In genomic region chr1:16707130-16707893, GRCh38 we compare ENCODE assay signal across 8 cellular contexts. TPM values are rescaled to one million over a fixed set of nuclear protein-coding genes. Genes with fewer than 3 reads are reported as not detected.
DNase-seq lines count a peak whose midpoint lies in the region; ATAC-seq and TF ChIP-seq lines count a peak whose summit lies in the region.
"Not testable (repeated sequence)": the region's sequence is repeated elsewhere in the genome, so short reads cannot be mapped to it uniquely, and the experiment has no call there.

No MANE protein-coding gene starts in this region.

- not testable (repeated sequence) for H4K20me1 ChIP-seq in H9 (ENCODE audit: control insufficient read depth, insufficient read depth, insufficient read length)

- H3K4me3 ChIP-seq in NT2/D1 (ENCODE audit: insufficient read length, low read depth), result not testable (repeated sequence)
- H3K4me3 ChIP-seq in left ventricle myocardium inferior, result peak overlapping the region; percentile 23
- H3K4me3 ChIP-seq in prostate gland, result peak overlapping the region; percentile 18 to 24
- H3K4me3 ChIP-seq in vagina, result peak overlapping the region; percentile 16 to 37

- not testable (repeated sequence) for TF ChIP-seq CTCF in H9 (conservative IDR thresholded peaks at IDR 0.05); prostate gland (IDR thresholded peaks at IDR 0.05); vagina (IDR thresholded peaks at IDR 0.05)
- TF ChIP-seq CTCF in left ventricle myocardium inferior (IDR thresholded peaks at IDR 0.05; ENCODE audit: borderline replicate concordance), result peak; percentile 26

- not testable (repeated sequence) for H2BK5ac ChIP-seq in H9 (ENCODE audit: insufficient read length, low read length)

- not testable (repeated sequence) for H3K18ac ChIP-seq in H9 (ENCODE audit: insufficient read length, low read depth, low read length)

- not testable (repeated sequence) for H3K79me1 ChIP-seq in H9 (ENCODE audit: insufficient read depth, low read depth, low read length, poor library complexity, severe bottlenecking)

- not testable (repeated sequence) for H2AFZ ChIP-seq in H9 (ENCODE audit: low read length)

- not testable (repeated sequence) for H2AK5ac ChIP-seq in H9 (ENCODE audit: insufficient read length, low read length)

- not testable (repeated sequence) for H3K27ac ChIP-seq in H9 (ENCODE audit: insufficient read length, low read depth, low read length); left ventricle myocardium inferior (replicated peaks); prostate gland; vagina

- not testable (repeated sequence) for H3K4me2 ChIP-seq in H9 (ENCODE audit: insufficient read depth, insufficient read length, low read length)

- H3K23me2 ChIP-seq in H9 (ENCODE audit: insufficient read length, low read depth, low read length, poor library complexity, severe bottlenecking), result not testable (repeated sequence)

- POLR2A ChIA-PET in activated CD8-positive, alpha-beta T cell treated with anti-CD3 and anti-CD28 coated beads, Interleukin-2, amount 10 ng/mL, durations not matched to agents 7 days and 5 days (lab: Charles Lee), result interaction anchor here (0.6 kb wide), 1 partner anchor 14 kb away, joined by 3 read pairs; no protein-coding TSS in a partner anchor

- WGBS in H9 (ENCODE audit: extremely low coverage, insufficient read length, low lambda C conversion rate), result no CpG with 5 or more reads among the region's 78 CpGs
- 3% methylated on average over 27 of the region's 78 CpGs for WGBS in prostate gland

- not testable (repeated sequence) for H3K36me3 ChIP-seq in NT2/D1 (ENCODE audit: insufficient read depth, insufficient read length, low read length); left ventricle myocardium inferior; prostate gland; vagina

- peak overlapping the region; percentile 44 to 60; a peak in 3 of 5 replicates for H3K4me3 Mint-ChIP-seq in H9
- not testable (repeated sequence) for H3K4me3 Mint-ChIP-seq in activated CD8-positive, alpha-beta T cell treated with anti-CD3 and anti-CD28 coated beads, Interleukin-2, amount 10 ng/mL, durations not matched to agents 7 days and 5 days
- peak overlapping the region; percentile 62 for H3K4me3 Mint-ChIP-seq in memory B cell

- DNase-seq in H9; NT2/D1 (ENCODE audit: low read depth, low spot score); activated CD8-positive, alpha-beta T cell treated with anti-CD3 and anti-CD28 coated beads, Interleukin-2, amount 10 ng/mL, durations not matched to agents 7 days and 5 days; left ventricle myocardium inferior; memory B cell (ENCODE audit: low spot score in 2 of 2); prostate gland (ENCODE audit: low spot score): not testable (repeated sequence)
- DNase-seq in dermis blood vessel endothelial cell (peak; percentile 1), vagina (ENCODE audit: extremely low spot score in 2 of 2) (peak in 1 of 2 donors; percentile 13)

- peak; percentile 41 for ATAC-seq in activated CD8-positive, alpha-beta T cell treated with anti-CD3 and anti-CD28 coated beads, Interleukin-2, amount 10 ng/mL, durations not matched to agents 7 days and 5 days
- ATAC-seq in memory B cell (ENCODE audit: low read depth), result peak; percentile 46

- not testable (repeated sequence) for H3K9me3 ChIP-seq in H9 (ENCODE audit: control insufficient read depth, low read depth, low read length); NT2/D1 (ENCODE audit: insufficient read depth, low read length); left ventricle myocardium inferior (replicated peaks); prostate gland; vagina

- not testable (repeated sequence) for H3K79me2 ChIP-seq in H9 (ENCODE audit: insufficient read depth, low read length)

- not testable (repeated sequence) for H3K27ac Mint-ChIP-seq in H9; activated CD8-positive, alpha-beta T cell treated with anti-CD3 and anti-CD28 coated beads, Interleukin-2, amount 10 ng/mL, durations not matched to agents 7 days and 5 days; memory B cell

- H3K9ac ChIP-seq in H9 (ENCODE audit: extremely low read depth, insufficient read length, low read length), result not testable (repeated sequence)
- H3K9ac ChIP-seq in NT2/D1 (ENCODE audit: insufficient read length, low read depth), result peak overlapping the region; percentile 67

- H4K8ac ChIP-seq in H9 (replicated peaks; ENCODE audit: insufficient read length, low read depth, low read length), result not testable (repeated sequence)

- H3K27me3 Mint-ChIP-seq in H9 (ENCODE audit: low read depth); activated CD8-positive, alpha-beta T cell treated with anti-CD3 and anti-CD28 coated beads, Interleukin-2, amount 10 ng/mL, durations not matched to agents 7 days and 5 days (ENCODE audit: low read depth); memory B cell: not testable (repeated sequence)

- not testable (repeated sequence) for H2BK15ac ChIP-seq in H9 (ENCODE audit: low read depth, low read length)

- H3K4me1 Mint-ChIP-seq in H9; activated CD8-positive, alpha-beta T cell treated with anti-CD3 and anti-CD28 coated beads, Interleukin-2, amount 10 ng/mL, durations not matched to agents 7 days and 5 days (ENCODE audit: low read depth); memory B cell: not testable (repeated sequence)

- not testable (repeated sequence) for H4K5ac ChIP-seq in H9 (ENCODE audit: insufficient read length, low read depth, low read length)

- not testable (repeated sequence) for H3K36me3 Mint-ChIP-seq in H9 (ENCODE audit: insufficient read depth in 1 of 3, low read depth in 3 of 3); activated CD8-positive, alpha-beta T cell treated with anti-CD3 and anti-CD28 coated beads, Interleukin-2, amount 10 ng/mL, durations not matched to agents 7 days and 5 days (ENCODE audit: low read depth); memory B cell

- not testable (repeated sequence) for H3T11ph ChIP-seq in H9 (ENCODE audit: low read length)

- H2BK120ac ChIP-seq in H9 (ENCODE audit: low read depth, low read length, poor library complexity, severe bottlenecking), result not testable (repeated sequence)

- intact Hi-C loops in left ventricle myocardium inferior (cut with micrococcal nuclease); prostate gland (cut with DNase I); vagina (cut with DNase I): not testable (repeated sequence)

- CTCF ChIA-PET in activated CD8-positive, alpha-beta T cell treated with anti-CD3 and anti-CD28 coated beads, Interleukin-2, amount 10 ng/mL, durations not matched to agents 7 days and 5 days (lab: Charles Lee), result not testable (repeated sequence)

- not testable (repeated sequence) for H3K27me3 ChIP-seq in H9 (ENCODE audit: insufficient read depth, low read length); NT2/D1 (ENCODE audit: insufficient read depth, insufficient read length); prostate gland (replicated peaks; ENCODE audit: insufficient read depth); vagina
- peaks cover 14% of the 10 kb centered on the region for H3K27me3 ChIP-seq in left ventricle myocardium inferior (ENCODE audit: low read depth)

- not testable (repeated sequence) for H3K56ac ChIP-seq in H9 (ENCODE audit: insufficient read length, low read depth, low read length)

- H3K23ac ChIP-seq in H9 (ENCODE audit: insufficient read length, low read depth, low read length), result not testable (repeated sequence)

- not testable (repeated sequence) for H3K14ac ChIP-seq in H9 (ENCODE audit: insufficient read depth, low read length)

- not testable (repeated sequence) for H2BK12ac ChIP-seq in H9 (ENCODE audit: insufficient read length, low read depth, low read length)

- H3K9me3 Mint-ChIP-seq in H9; activated CD8-positive, alpha-beta T cell treated with anti-CD3 and anti-CD28 coated beads, Interleukin-2, amount 10 ng/mL, durations not matched to agents 7 days and 5 days (ENCODE audit: insufficient read depth); memory B cell: not testable (repeated sequence)

- H2BK20ac ChIP-seq in H9 (ENCODE audit: low read depth, low read length, poor library complexity, severe bottlenecking), result not testable (repeated sequence)

- not testable (repeated sequence) for H4K91ac ChIP-seq in H9 (ENCODE audit: insufficient read length, low read depth, low read length)

- not testable (repeated sequence) for TF ChIP-seq POLR2A in prostate gland (IDR thresholded peaks at IDR 0.05); vagina (IDR thresholded peaks at IDR 0.05)

- not testable (repeated sequence) for H3K4ac ChIP-seq in H9 (ENCODE audit: low read depth, low read length)

- not testable (repeated sequence) for H3K4me1 ChIP-seq in H9 (ENCODE audit: insufficient read depth, low read length); NT2/D1 (ENCODE audit: insufficient read depth, insufficient read length); left ventricle myocardium inferior; prostate gland (replicated peaks); vagina

RNA-seq across cellular contexts. Expression of gene RNU1-4, which starts 33.0 kb away (rescaled TPM):
- total RNA-seq in H9 (2021) (1,874 and 2,051 TPM in 2 replicates), dermis blood vessel endothelial cell (under 0.01 TPM in 2 replicates), left ventricle myocardium inferior (6,072 TPM), prostate gland (under 1 TPM; under 0.01 TPM), vagina (19,908 TPM)
- 1,000 to 10,000 TPM; 1,730 to 2,232 TPM for total RNA-seq in activated CD8-positive, alpha-beta T cell treated with anti-CD3 and anti-CD28 coated beads, Interleukin-2, amount 10 ng/mL, durations not matched to agents 7 days and 5 days

RNA-seq across cellular contexts. Expression of gene RNU1-3, which starts 40.6 kb away (rescaled TPM):
- 1,874 and 2,051 TPM in 2 replicates for total RNA-seq in H9 (2021)
- 1,000 to 10,000 TPM; 1,730 to 2,232 TPM for total RNA-seq in activated CD8-positive, alpha-beta T cell treated with anti-CD3 and anti-CD28 coated beads, Interleukin-2, amount 10 ng/mL, durations not matched to agents 7 days and 5 days
- total RNA-seq in dermis blood vessel endothelial cell, result under 0.01 TPM in 2 replicates
- total RNA-seq in left ventricle myocardium inferior, result 6,072 TPM
- total RNA-seq in prostate gland, result under 1 TPM; under 0.01 TPM
- 19,908 TPM for total RNA-seq in vagina

Comparison
In these comparisons a context has a peak if more than half of its experiments do, and no peak if none do; other contexts are left out.
1. RNA of gene RNU1-4, which starts 33.0 kb away (total RNA-seq): 19,908 TPM in vagina (single experiment), 6,072 TPM in left ventricle myocardium inferior (single experiment), 1,730 to 2,232 TPM in activated CD8-positive, alpha-beta T cell treated with anti-CD3 and anti-CD28 coated beads, Interleukin-2, amount 10 ng/mL, durations not matched to agents 7 days and 5 days and 1,874 to 2,051 TPM in H9; under 0.01 TPM in dermis blood vessel endothelial cell and under 0.01 TPM in prostate gland; every median in the first group is over 1,000 times any median in the second.
2. RNA of gene RNU1-3, which starts 40.6 kb away (total RNA-seq): 19,908 TPM in vagina (single experiment), 6,072 TPM in left ventricle myocardium inferior (single experiment), 1,730 to 2,232 TPM in activated CD8-positive, alpha-beta T cell treated with anti-CD3 and anti-CD28 coated beads, Interleukin-2, amount 10 ng/mL, durations not matched to agents 7 days and 5 days and 1,874 to 2,051 TPM in H9; under 0.01 TPM in dermis blood vessel endothelial cell and under 0.01 TPM in prostate gland; every median in the first group is over 1,000 times any median in the second.